ENCODE assay signal across 24 cellular contexts in the genomic region with DNA sequence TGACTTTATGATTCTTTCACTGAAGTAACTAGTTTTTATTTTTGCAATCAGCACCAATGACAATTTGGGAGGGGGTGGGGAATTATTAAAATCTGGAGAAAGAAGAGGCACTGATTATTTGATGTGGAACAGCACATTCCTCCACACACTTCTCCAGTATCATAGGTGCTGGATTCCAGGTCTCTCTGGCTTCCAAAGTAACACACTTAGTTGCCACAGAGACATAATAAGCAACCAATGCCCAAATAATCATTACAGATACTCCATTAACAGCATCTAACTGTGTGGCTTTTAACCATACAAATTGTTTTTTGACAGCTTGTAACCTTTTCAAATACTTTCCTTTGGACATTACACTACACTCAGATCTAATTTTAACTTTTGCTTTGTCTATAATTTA.
"Had no signal": no experiment of that assay in that cellular context is flagged by ENCODE, and none has a peak within 500 bp of the region (broad histone marks: within the 10 kb centered on the region; RNA-seq: fewer than 3 reads in every experiment).

No MANE protein-coding gene starts in this region.

- ATAC-seq: esophagus mucosa; foreskin keratinocyte; gastroesophageal sphincter; mucosa of descending colon; naive thymus-derived CD4-positive, alpha-beta T cell; sciatic nerve; stimulated activated effector memory CD8-positive, alpha-beta T cell treated with anti-CD3 and anti-CD28 coated beads, Interleukin-12 subunit alpha, Interleukin-12 subunit beta, amount 100 ng/mL, for 72 hours had no signal

- H3K4me1 ChIP-seq: colonic mucosa, foreskin keratinocyte, prostate gland, right atrium auricular region, thyroid gland had no signal

- H3K36me3 ChIP-seq: colonic mucosa, gastroesophageal sphincter, prostate gland, right atrium auricular region, stomach, thyroid gland had no signal

- FAIRE-seq: keratinocyte had no signal

- H3K4me3 ChIP-seq: colonic mucosa, gastroesophageal sphincter, hepatocyte, mucosa of descending colon, prostate gland, right atrium auricular region, stomach, thyroid gland had no signal

- H3K27me3 ChIP-seq: colonic mucosa, foreskin keratinocyte, gastroesophageal sphincter, hepatocyte, right atrium auricular region, stomach, thyroid gland had no signal

- H3K9me3 ChIP-seq: colonic mucosa, gastroesophageal sphincter, mucosa of descending colon, prostate gland, right atrium auricular region, stomach, thyroid gland had no signal

- DNase-seq: colonic mucosa; effector CD8-positive, alpha-beta T cell; endodermal cell; foreskin keratinocyte; immature natural killer cell; mesenchymal stem cell; mucosa of descending colon; naive thymus-derived CD4-positive, alpha-beta T cell; nucleus accumbens; stimulated activated CD4-positive, alpha-beta T cell treated with anti-CD3 and anti-CD28 coated beads, Interleukin-2, amount 100 ng/mL, for 24 hours; stimulated activated CD4-positive, alpha-beta T cell treated with anti-CD3 and anti-CD28 coated beads, Interleukin-4, amount 100 ng/mL, for 24 hours; stimulated activated naive CD4-positive, alpha-beta T cell treated with Interleukin-2 at 50 U/mL for 16 hours; stomach; thyroid gland; trophoblast cell had no signal

- H3K27ac ChIP-seq: colonic mucosa, epithelial cell of prostate, foreskin keratinocyte, hepatocyte, prostate gland, right atrium auricular region, stomach, thyroid gland had no signal
